In the genomic region with DNA sequence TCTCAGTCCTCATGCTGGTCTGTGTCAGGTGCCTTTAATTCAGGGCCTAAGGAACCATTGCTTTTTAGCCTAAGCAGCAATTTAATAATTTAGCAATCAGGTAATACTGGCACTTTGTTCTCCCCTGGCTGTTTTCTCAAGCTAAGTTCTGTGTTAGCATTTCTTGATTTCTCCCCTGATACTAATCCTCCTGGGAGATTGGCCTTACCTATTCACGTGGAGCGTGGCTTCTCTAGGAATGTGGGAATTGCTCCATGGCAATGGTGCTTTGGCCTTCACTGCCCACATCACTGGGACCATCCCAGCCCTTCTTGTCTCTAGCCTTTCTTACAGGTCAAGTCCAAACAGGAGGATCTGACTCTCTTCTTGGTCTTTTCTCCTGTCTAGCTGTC, we compare ENCODE assay signal across 1 cellular context.
TF ChIP-seq lines count a peak whose summit lies in the region.

No MANE protein-coding gene starts in this region.

TF ChIP-seq in HepG2, 621 proteins besides CTCF, POLR2A, EP300 and RAD21 (continued from another document):
- TF ChIP-seq GABPB1 (CRISPR knock-in tag; IDR thresholded peaks at IDR 0.05) (no peak), NR2C2 (CRISPR knock-in tag; IDR thresholded peaks at IDR 0.05; ENCODE audit: borderline replicate concordance) (no peak), ZNF766 (CRISPR knock-in tag; IDR thresholded peaks at IDR 0.05; ENCODE audit: borderline replicate concordance) (0 out of 2 replicates have a peak, but pooled peaks have one; percentile 16), GATA4 (IDR thresholded peaks at IDR 0.05; ENCODE audit: borderline replicate concordance, low read depth) (no peak), SMAD3 (CRISPR knock-in tag; IDR thresholded peaks at IDR 0.05) (no peak), TSC22D2 (CRISPR knock-in tag; IDR thresholded peaks at IDR 0.05; ENCODE audit: borderline replicate concordance) (no peak), ZNF333 (CRISPR knock-in tag; IDR thresholded peaks at IDR 0.05; ENCODE audit: borderline replicate concordance) (no peak), MTA3 (CRISPR knock-in tag; IDR thresholded peaks at IDR 0.05) (no peak), ZNF577 (CRISPR knock-in tag; IDR thresholded peaks at IDR 0.05; ENCODE audit: borderline replicate concordance, low read depth) (no peak), ZNF30 (CRISPR knock-in tag; IDR thresholded peaks at IDR 0.05) (0 out of 2 replicates have a peak, but pooled peaks have one; percentile 43), ZNF644 (CRISPR knock-in tag; IDR thresholded peaks at IDR 0.05; ENCODE audit: low read depth) (no peak), U2AF1 (optimal IDR thresholded peaks at IDR 0.05; ENCODE audit: low read depth, low read length) (no peak), SOX6 (IDR thresholded peaks at IDR 0.05) (no peak), SOX6 (CRISPR knock-in tag; IDR thresholded peaks at IDR 0.05) (peak; percentile 7; the same call in 1 of the 2 replicates), ZNF891 (CRISPR knock-in tag; IDR thresholded peaks at IDR 0.05) (no peak), ZNF776 (CRISPR knock-in tag; IDR thresholded peaks at IDR 0.05) (no peak), HOXA9 (CRISPR knock-in tag; IDR thresholded peaks at IDR 0.05; ENCODE audit: borderline replicate concordance) (no peak), ZNF383 (CRISPR knock-in tag; IDR thresholded peaks at IDR 0.05; ENCODE audit: borderline replicate concordance) (no peak)
- TF ChIP-seq, protein P1, sequence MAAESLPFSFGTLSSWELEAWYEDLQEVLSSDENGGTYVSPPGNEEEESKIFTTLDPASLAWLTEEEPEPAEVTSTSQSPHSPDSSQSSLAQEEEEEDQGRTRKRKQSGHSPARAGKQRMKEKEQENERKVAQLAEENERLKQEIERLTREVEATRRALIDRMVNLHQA (CRISPR knock-in tag; IDR thresholded peaks at IDR 0.05), result no peak
